Comparison of ENCODE assay signal across 13 cellular contexts in the genomic region with DNA sequence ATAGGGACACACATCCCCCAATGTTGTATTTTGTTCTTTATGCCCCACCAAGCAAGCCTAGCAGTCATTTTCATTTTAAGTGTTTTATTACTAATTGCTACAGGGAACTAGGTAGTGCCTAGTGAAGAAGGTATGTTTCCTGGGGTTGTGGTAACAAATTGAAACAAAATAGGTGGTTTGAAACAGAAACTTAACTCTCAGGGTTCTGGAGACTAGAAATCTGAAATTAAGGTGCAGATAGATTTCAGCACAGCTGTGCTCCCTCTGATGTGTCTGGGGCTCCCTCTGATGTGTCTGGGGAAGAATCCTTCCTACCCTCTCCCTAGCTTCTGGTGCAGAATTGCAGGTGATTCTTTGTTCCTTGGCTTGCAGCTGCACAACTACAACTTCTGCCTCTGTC.
DNase-seq lines count a peak whose midpoint lies in the region; ATAC-seq, FAIRE-seq and TF ChIP-seq lines count a peak whose summit lies in the region.
"Had no signal": no experiment of that assay in that cellular context is flagged by ENCODE, and none has a peak within 500 bp of the region (broad histone marks: within the 10 kb centered on the region; RNA-seq: fewer than 3 reads in every experiment).

No MANE protein-coding gene starts in this region.

- FAIRE-seq in GM18507 (lab: Jason Lieb, UNC) (peak; percentile 92), RCC 7860 (lab: Jason Lieb, UNC) (no peak)
- FAIRE-seq: urothelium cell line had no signal

- peaks cover 22% of the 10 kb centered on the region; the same call in 1 of the 2 replicates for H3K79me2 ChIP-seq in Loucy (ENCODE audit: insufficient read depth, low read length)

- H4K20me1 ChIP-seq in Loucy (ENCODE audit: insufficient read depth, low read length, poor library complexity, severe bottlenecking): no peaks in the 10 kb centered on the region

- no peaks in the 10 kb centered on the region for H3K36me3 ChIP-seq in Loucy (ENCODE audit: insufficient read depth, low read length)
- H3K36me3 ChIP-seq in WERI-Rb-1: no peaks in the 10 kb centered on the region

- H3K9ac ChIP-seq in Loucy (ENCODE audit: low read depth, low read length, poor library complexity, severe bottlenecking): peak overlapping the region; percentile 26

- no peaks in the 10 kb centered on the region for H3K27me3 ChIP-seq in Loucy (ENCODE audit: insufficient read depth, low read length, poor library complexity, severe bottlenecking)
- no peaks in the 10 kb centered on the region for H3K27me3 ChIP-seq in WERI-Rb-1 (ENCODE audit: insufficient read depth, low read depth, severe bottlenecking)
- H3K27me3 ChIP-seq: body of pancreas had no signal

- no peak for TF ChIP-seq CTCF in Loucy (conservative IDR thresholded peaks at IDR 0.05; ENCODE audit: low read length)
- TF ChIP-seq CTCF in WERI-Rb-1 (IDR thresholded peaks at IDR 0.05; ENCODE audit: low read depth, low read length): no peak

- H3K4me2 ChIP-seq in Loucy (ENCODE audit: low read depth, low read length, poor library complexity, severe bottlenecking): peak overlapping the region; percentile 58

- H3K9me3 ChIP-seq in Loucy (ENCODE audit: insufficient read depth, low read depth, low read length): no peaks in the 10 kb centered on the region
- H3K9me3 ChIP-seq in WERI-Rb-1 (ENCODE audit: severe bottlenecking): no peaks in the 10 kb centered on the region
- H3K9me3 ChIP-seq: body of pancreas had no signal

- ATAC-seq in GM19455 (IDR thresholded peaks at IDR 0.05; ENCODE audit: unreplicated experiment) (peak; percentile 93), HG02943 (IDR thresholded peaks at IDR 0.05; ENCODE audit: low read depth, unreplicated experiment) (peak; percentile 93)
- ATAC-seq: body of pancreas had no signal

- no peaks in the 10 kb centered on the region for H3K9me2 ChIP-seq in Loucy (replicated peaks; ENCODE audit: low read depth, low read length)

- H3K27ac ChIP-seq in WERI-Rb-1: no peak overlapping the region
- H3K27ac ChIP-seq: body of pancreas, epithelial cell of prostate, HL-60 had no signal

- H3K4me3 ChIP-seq in Loucy (ENCODE audit: low read length, poor library complexity, severe bottlenecking) (no peak overlapping the region), WERI-Rb-1 (ENCODE audit: low read depth, low read length) (no peak overlapping the region)
- H3K4me3 ChIP-seq: body of pancreas had no signal

- peak overlapping the region; percentile 69 for H2AFZ ChIP-seq in Loucy (ENCODE audit: low read length)

- H3K4me1 ChIP-seq in Loucy (ENCODE audit: insufficient read depth, low read length, poor library complexity, severe bottlenecking): peaks cover 23% of the 10 kb centered on the region
- H3K4me1 ChIP-seq: body of pancreas had no signal

- no peak for DNase-seq in GM18507 (ENCODE audit: extremely low spot score, insufficient read length, low read depth)
- DNase-seq in NCI-H748 (lab: John Stamatoyannopoulos, UW; ENCODE audit: unreplicated experiment): no peak
- DNase-seq in RCC 7860 (ENCODE audit: low spot score): no peak
- DNase-seq in CD1c-positive myeloid dendritic cell (ENCODE audit: extremely low spot score): no peak
- DNase-seq in WERI-Rb-1: no peak
- DNase-seq: body of pancreas, NCI-H2107 had no signal

- no peaks in the 10 kb centered on the region for H3F3A ChIP-seq in Loucy (ENCODE audit: low read depth)
